In genomic region chr14:101950100-101950499, GRCh38 we compare ENCODE assay signal across 14 cellular contexts. TPM values are rescaled to one million over a fixed set of nuclear protein-coding genes. Genes with fewer than 3 reads are reported as not detected.
DNase-seq lines count a peak whose midpoint lies in the region; ATAC-seq and TF ChIP-seq lines count a peak whose summit lies in the region.
"Had no signal": no experiment of that assay in that cellular context is flagged by ENCODE, and none has a peak within 500 bp of the region (broad histone marks: within the 10 kb centered on the region; RNA-seq: fewer than 3 reads in every experiment).

No MANE protein-coding gene starts in this region.

- peak overlapping the region; percentile 53 for H3K4me3 Mint-ChIP-seq in chondrocyte (ENCODE audit: unreplicated experiment)

- no peaks in the 10 kb centered on the region for H4K20me1 ChIP-seq in OCI-LY3 (ENCODE audit: insufficient read depth, low read length)

- H3K27me3 Mint-ChIP-seq in chondrocyte (ENCODE audit: low read depth): no peaks in the 10 kb centered on the region

- no peak overlapping the region for H3K9ac ChIP-seq in OCI-LY3 (ENCODE audit: low read length)
- H3K9ac ChIP-seq: KMS-11 had no signal

- TF ChIP-seq CTCF in OCI-LY3 (IDR thresholded peaks at IDR 0.05; ENCODE audit: low read depth, low read length): peak; percentile 25
- no peak for TF ChIP-seq CTCF in chondrocyte (IDR thresholded peaks at IDR 0.05)
- no peak for TF ChIP-seq CTCF in foreskin keratinocyte (conservative IDR thresholded peaks at IDR 0.05)

- no peaks in the 10 kb centered on the region for H3K9me3 ChIP-seq in OCI-LY3 (ENCODE audit: insufficient read depth, low read length)
- H3K9me3 ChIP-seq in HAP-1: no peaks in the 10 kb centered on the region
- H3K9me3 ChIP-seq: gastrocnemius medialis, left lung had no signal

- no peak overlapping the region for H3K4me2 ChIP-seq in OCI-LY3 (ENCODE audit: low read length)

- no peaks in the 10 kb centered on the region for H3K9me3 Mint-ChIP-seq in chondrocyte (ENCODE audit: low read depth)

- peaks cover 14% of the 10 kb centered on the region for H3K4me1 Mint-ChIP-seq in chondrocyte (ENCODE audit: low read depth)

- no peak overlapping the region for H3K27ac Mint-ChIP-seq in chondrocyte (ENCODE audit: unreplicated experiment)

- H3K27ac ChIP-seq in OCI-LY3 (ENCODE audit: low read length): no peak overlapping the region
- no peak overlapping the region for H3K27ac ChIP-seq in foreskin keratinocyte
- H3K27ac ChIP-seq: KMS-11, left lung had no signal

- no peak for ATAC-seq in sciatic nerve
- ATAC-seq in HG03280 (IDR thresholded peaks at IDR 0.05; ENCODE audit: unreplicated experiment): no peak
- no peak for ATAC-seq in foreskin keratinocyte
- ATAC-seq: gastrocnemius medialis, left lung had no signal

- H3K27me3 ChIP-seq in OCI-LY3 (ENCODE audit: low read depth, low read length) (peaks cover 2% of the 10 kb centered on the region; the same call in 1 of the 2 replicates), HAP-1 (ENCODE audit: low read depth) (no peaks in the 10 kb centered on the region), foreskin keratinocyte (no peaks in the 10 kb centered on the region)
- H3K27me3 ChIP-seq: gastrocnemius medialis had no signal

- H3K4me1 ChIP-seq in OCI-LY3 (ENCODE audit: low read length) (peaks cover 6% of the 10 kb centered on the region; the same call in 1 of the 2 replicates), HAP-1 (peaks cover 10% of the 10 kb centered on the region; the same call in 1 of the 2 replicates), foreskin keratinocyte (no peaks in the 10 kb centered on the region)

- intact Hi-C loops in sciatic nerve (cut with DNase I): no loop called here

- in situ Hi-C loops in HAP-1 (cut with MboI; ENCODE audit: low sequenced_read_pairs): loop anchor here (25.0 kb wide), 1 partner anchor 562 kb away; the partner anchor contains the start of gene ANKRD9

- H3K4me3 ChIP-seq in OCI-LY3 (ENCODE audit: low read length): no peak overlapping the region
- no peak overlapping the region for H3K4me3 ChIP-seq in HAP-1

- H2AFZ ChIP-seq in OCI-LY3 (ENCODE audit: low read depth, low read length): no peak overlapping the region

- H3K36me3 ChIP-seq in OCI-LY3 (replicated peaks; ENCODE audit: low read depth, low read length): no peaks in the 10 kb centered on the region
- H3K36me3 ChIP-seq in HAP-1 (replicated peaks): no peaks in the 10 kb centered on the region
- H3K36me3 ChIP-seq: gastrocnemius medialis, left lung had no signal

- no peaks in the 10 kb centered on the region for H3K36me3 Mint-ChIP-seq in chondrocyte (ENCODE audit: low read depth)

- peak; percentile 27 for DNase-seq in activated effector memory CD4-positive, alpha-beta T cell treated with anti-CD3 and anti-CD28 coated beads, Interleukin-2, amount 50 U/mL, for 16 hours
- DNase-seq in activated effector memory CD4-positive, alpha-beta T cell treated with Interleukin-2 at 50 U/mL for 16 hours: no peak
- DNase-seq in chondrocyte (ENCODE audit: low spot score) (peak; percentile 12), sciatic nerve (ENCODE audit: low spot score) (peak; percentile 27), HAP-1 (ENCODE audit: low spot score in 2 of 2) (no peak), foreskin keratinocyte (no peak)
- DNase-seq: ACHN, gastrocnemius medialis, NCI-H1417, NCI-H2171 treated with DMSO at 0.1 percent for 48 hours had no signal

- peaks cover 14% of the 10 kb centered on the region for H3K79me2 ChIP-seq in OCI-LY3 (ENCODE audit: low read length)

RNA-seq across cellular contexts. Expression of gene DYNC1H1, which starts 14.3 kb away (rescaled TPM):
- total RNA-seq in chondrocyte (718 to 842 TPM (median 735 TPM) in 3 replicates), sciatic nerve (496 TPM), foreskin keratinocyte (384 and 390 TPM in 2 replicates)
- 132 and 135 TPM in 2 replicates for polyA plus RNA-seq in foreskin keratinocyte

Comparison
In these comparisons a context has a peak if more than half of its experiments do, and no peak if none do; other contexts are left out.
1. DNase-seq: peak in activated effector memory CD4-positive, alpha-beta T cell treated with anti-CD3 and anti-CD28 coated beads, Interleukin-2, amount 50 U/mL, for 16 hours (single experiment), chondrocyte (single experiment) and sciatic nerve (single experiment); none in activated effector memory CD4-positive, alpha-beta T cell treated with Interleukin-2 at 50 U/mL for 16 hours (single experiment), HAP-1 (0 of 2) and foreskin keratinocyte (0 of 2).